Comparison of ENCODE assay signal across 20 cellular contexts in genomic region chr3:45730409-45731154, GRCh38. TPM values are rescaled to one million over a fixed set of nuclear protein-coding genes. Genes with fewer than 3 reads are reported as not detected.
A peak's percentile ranks its signal among the peaks of the same experiment; 100 is the strongest.
DNase-seq lines count a peak whose midpoint lies in the region; ATAC-seq and TF ChIP-seq lines count a peak whose summit lies in the region.
"Had no signal": no experiment of that assay in that cellular context is flagged by ENCODE, and none has a peak within 500 bp of the region (broad histone marks: within the 10 kb centered on the region; RNA-seq: fewer than 3 reads in every experiment).

No MANE protein-coding gene starts in this region.

- peaks cover 19% of the 10 kb centered on the region for H3K4me1 Mint-ChIP-seq in CD4-positive, alpha-beta T cell (ENCODE audit: low read depth)

- H3K9me3 Mint-ChIP-seq in CD4-positive, alpha-beta T cell, result no peaks in the 10 kb centered on the region
- H3K9me3 Mint-ChIP-seq: activated CD8-positive, alpha-beta T cell treated with anti-CD3 and anti-CD28 coated beads for 36 hours; activated naive CD4-positive, alpha-beta T cell treated with anti-CD3 and anti-CD28 coated beads, Interleukin-2, amount 50 U/mL, for 72 hours; activated T-cell treated with anti-CD3 and anti-CD28 coated beads, Interleukin-2, amount 50 U/mL, for 4 hours; CD8-positive, alpha-beta memory T cell had no signal

- no peak for DNase-seq in CD4-positive, alpha-beta T cell
- DNase-seq in GM12865 (ENCODE audit: low read depth), result peak; percentile 50
- DNase-seq in germinal center (ENCODE audit: low spot score), result peak; percentile 17
- DNase-seq in stimulated activated CD4-positive, alpha-beta T cell treated with anti-CD3 and anti-CD28 coated beads, Interleukin-4, amount 100 ng/mL, for 1 hour, result no peak
- no peak for DNase-seq in DMS79 treated with DMSO at 0.1 percent for 48 hours (lab: John Stamatoyannopoulos, UW)
- DNase-seq in activated CD8-positive, alpha-beta memory T cell treated with anti-CD3 and anti-CD28 coated beads, Interleukin-2, amount 50 U/mL, for 48 hours, result no peak
- DNase-seq: activated CD8-positive, alpha-beta T cell treated with anti-CD3 and anti-CD28 coated beads for 36 hours; activated T-cell treated with anti-CD3 and anti-CD28 coated beads, Interleukin-2, amount 50 U/mL, for 4 hours; CD8-positive, alpha-beta memory T cell; effector CD8-positive, alpha-beta T cell; foreskin keratinocyte; hypothalamus; left ventricle myocardium superior; mucosa of descending colon; NCI-H1694 treated with DMSO at 0.1 percent for 48 hours; NCI-H2171 treated with DMSO at 0.1 percent for 48 hours; NCI-H774 had no signal

- POLR2A ChIA-PET in CD4-positive, alpha-beta T cell (lab: Charles Lee), result interaction anchor here (0.7 kb wide), 1 partner anchor 112 kb away, joined by 3 read pairs; no protein-coding TSS in a partner anchor

- H3K27ac ChIP-seq in CD4-positive, alpha-beta T cell (ENCODE audit: low read depth, low read length), result no peak overlapping the region
- H3K27ac ChIP-seq: foreskin keratinocyte had no signal

- no peaks in the 10 kb centered on the region for H3K27me3 ChIP-seq in CD4-positive, alpha-beta T cell (ENCODE audit: control insufficient read depth, insufficient read depth, low read length)
- H3K27me3 ChIP-seq: foreskin keratinocyte had no signal

- CTCF ChIA-PET in CD4-positive, alpha-beta T cell (lab: Charles Lee), result no interaction called here

- H3K36me3 Mint-ChIP-seq in CD4-positive, alpha-beta T cell (ENCODE audit: low read depth), result peaks cover 90% of the 10 kb centered on the region

- no peaks in the 10 kb centered on the region for H3K9me3 ChIP-seq in CD4-positive, alpha-beta T cell (ENCODE audit: control insufficient read depth, low read length)
- H3K9me3 ChIP-seq: mucosa of descending colon had no signal

- no peaks in the 10 kb centered on the region for H3K27me3 Mint-ChIP-seq in CD4-positive, alpha-beta T cell
- H3K27me3 Mint-ChIP-seq: activated CD8-positive, alpha-beta T cell treated with anti-CD3 and anti-CD28 coated beads for 36 hours; CD8-positive, alpha-beta memory T cell; progenitor cell of endocrine pancreas had no signal

- intact Hi-C loops in CD4-positive, alpha-beta T cell (cut with DNase I, micrococcal nuclease), result no loop called here

- no peak for TF ChIP-seq CTCF in CD4-positive, alpha-beta T cell (IDR thresholded peaks at IDR 0.05)
- TF ChIP-seq CTCF in GM12865 (IDR thresholded peaks at IDR 0.05; ENCODE audit: insufficient read depth, low read depth, low read length, missing control alignments), result no peak

- peak overlapping the region; percentile 25 for H3K27ac Mint-ChIP-seq in CD4-positive, alpha-beta T cell
- H3K27ac Mint-ChIP-seq: activated naive CD4-positive, alpha-beta T cell treated with anti-CD3 and anti-CD28 coated beads, Interleukin-2, amount 50 U/mL, for 72 hours; progenitor cell of endocrine pancreas had no signal

- no peak for ATAC-seq in CD4-positive, alpha-beta T cell (ENCODE audit: poor library complexity)
- peak; percentile 75 for ATAC-seq in HG02870 (IDR thresholded peaks at IDR 0.05; ENCODE audit: unreplicated experiment)
- ATAC-seq: activated CD8-positive, alpha-beta T cell treated with anti-CD3 and anti-CD28 coated beads for 36 hours; activated naive CD4-positive, alpha-beta T cell treated with anti-CD3 and anti-CD28 coated beads, Interleukin-2, amount 50 U/mL, for 72 hours; activated T-cell treated with anti-CD3 and anti-CD28 coated beads, Interleukin-2, amount 50 U/mL, for 4 hours; foreskin keratinocyte; left ventricle myocardium superior; mucosa of descending colon had no signal

- no peak overlapping the region for H3K4me3 ChIP-seq in GM12865 (ENCODE audit: low read depth, low read length)
- H3K4me3 ChIP-seq: mucosa of descending colon had no signal

- H3K4me3 Mint-ChIP-seq in CD4-positive, alpha-beta T cell, result no peak overlapping the region
- H3K4me3 Mint-ChIP-seq: activated CD8-positive, alpha-beta T cell treated with anti-CD3 and anti-CD28 coated beads for 36 hours; activated T-cell treated with anti-CD3 and anti-CD28 coated beads, Interleukin-2, amount 50 U/mL, for 4 hours; CD8-positive, alpha-beta memory T cell had no signal

RNA-seq across cellular contexts. Expression of gene SACM1L, which starts 41.4 kb away (rescaled TPM):
- total RNA-seq in CD4-positive, alpha-beta T cell, result 10 to 100 TPM; 41.9 to 44.3 TPM

Comparison
In these comparisons a context has a peak if more than half of its experiments do, and no peak if none do; other contexts are left out.
1. DNase-seq: peak in GM12865 (single experiment) and germinal center (single experiment); none in CD4-positive, alpha-beta T cell (0 of 10), stimulated activated CD4-positive, alpha-beta T cell treated with anti-CD3 and anti-CD28 coated beads, Interleukin-4, amount 100 ng/mL, for 1 hour (single experiment), DMS79 treated with DMSO at 0.1 percent for 48 hours (single experiment) and activated CD8-positive, alpha-beta memory T cell treated with anti-CD3 and anti-CD28 coated beads, Interleukin-2, amount 50 U/mL, for 48 hours (single experiment).